ENCODE assay signal across 1 cellular context in the genomic region with DNA sequence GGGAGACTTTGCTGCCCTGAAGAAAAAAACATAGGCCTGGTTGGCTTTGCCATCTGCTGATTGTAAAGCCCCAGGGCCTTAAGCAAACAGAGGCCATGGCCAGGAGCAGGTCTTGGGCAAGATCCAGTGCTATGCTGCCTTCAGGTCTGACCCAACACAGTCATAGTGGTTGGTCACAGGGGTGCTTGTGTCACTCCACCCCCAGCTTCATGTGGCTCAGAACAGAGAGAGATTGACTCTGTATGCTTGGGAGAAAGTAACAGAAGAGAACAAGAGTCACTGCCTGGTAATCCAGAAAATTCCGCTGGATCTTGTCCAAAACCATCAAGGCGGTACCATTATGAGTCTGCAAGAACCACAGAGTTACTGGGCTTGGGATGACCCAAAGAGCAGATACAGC.
TF ChIP-seq lines count a peak whose summit lies in the region.

No MANE protein-coding gene starts in this region.

TF ChIP-seq in IMR-90, 13 proteins besides CTCF, POLR2A, EP300 and RAD21:
- TF ChIP-seq SMC3 (IDR thresholded peaks at IDR 0.05; ENCODE audit: low read depth, low read length) (no peak), MXI1 (IDR thresholded peaks at IDR 0.05; ENCODE audit: borderline replicate concordance, low read depth, low read length) (no peak), RCOR1 (IDR thresholded peaks at IDR 0.05; ENCODE audit: insufficient replicate concordance, low read length) (no peak), MAFK (IDR thresholded peaks at IDR 0.05; ENCODE audit: low read depth, low read length) (no peak), RFX5 (IDR thresholded peaks at IDR 0.05; ENCODE audit: low read depth, low read length) (no peak), FOS (IDR thresholded peaks at IDR 0.05; ENCODE audit: low read depth, low read length) (no peak), CEBPB (IDR thresholded peaks at IDR 0.05; ENCODE audit: low read depth, low read length) (no peak), MAZ (IDR thresholded peaks at IDR 0.05; ENCODE audit: borderline replicate concordance, low read depth, low read length) (no peak)
- TF ChIP-seq, protein P1, sequence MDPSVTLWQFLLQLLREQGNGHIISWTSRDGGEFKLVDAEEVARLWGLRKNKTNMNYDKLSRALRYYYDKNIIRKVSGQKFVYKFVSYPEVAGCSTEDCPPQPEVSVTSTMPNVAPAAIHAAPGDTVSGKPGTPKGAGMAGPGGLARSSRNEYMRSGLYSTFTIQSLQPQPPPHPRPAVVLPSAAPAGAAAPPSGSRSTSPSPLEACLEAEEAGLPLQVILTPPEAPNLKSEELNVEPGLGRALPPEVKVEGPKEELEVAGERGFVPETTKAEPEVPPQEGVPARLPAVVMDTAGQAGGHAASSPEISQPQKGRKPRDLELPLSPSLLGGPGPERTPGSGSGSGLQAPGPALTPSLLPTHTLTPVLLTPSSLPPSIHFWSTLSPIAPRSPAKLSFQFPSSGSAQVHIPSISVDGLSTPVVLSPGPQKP (IDR thresholded peaks at IDR 0.05; ENCODE audit: borderline replicate concordance, low read depth, low read length) = no peak
- TF ChIP-seq, protein P2, sequence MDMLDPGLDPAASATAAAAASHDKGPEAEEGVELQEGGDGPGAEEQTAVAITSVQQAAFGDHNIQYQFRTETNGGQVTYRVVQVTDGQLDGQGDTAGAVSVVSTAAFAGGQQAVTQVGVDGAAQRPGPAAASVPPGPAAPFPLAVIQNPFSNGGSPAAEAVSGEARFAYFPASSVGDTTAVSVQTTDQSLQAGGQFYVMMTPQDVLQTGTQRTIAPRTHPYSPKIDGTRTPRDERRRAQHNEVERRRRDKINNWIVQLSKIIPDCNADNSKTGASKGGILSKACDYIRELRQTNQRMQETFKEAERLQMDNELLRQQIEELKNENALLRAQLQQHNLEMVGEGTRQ (IDR thresholded peaks at IDR 0.05; ENCODE audit: low read depth, low read length) = no peak
